In genomic region chr3:13842226-13842625, GRCh38 we compare ENCODE assay signal across 25 cellular contexts. TPM values are rescaled to one million over a fixed set of nuclear protein-coding genes. Genes with fewer than 3 reads are reported as not detected.
"Had no signal": no experiment of that assay in that cellular context is flagged by ENCODE, and none has a peak within 500 bp of the region (broad histone marks: within the 10 kb centered on the region; RNA-seq: fewer than 3 reads in every experiment).

No MANE protein-coding gene starts in this region.

- ATAC-seq: naive thymus-derived CD4-positive, alpha-beta T cell; natural killer cell; psoas muscle; right cardiac atrium; sciatic nerve; stimulated activated memory B cell treated with anti-CD40 and anti-IgM and Interleukin-4, amounts not matched to agents 10 μg/mL and 1 μg/mL and 100 μg/mL, for 72 hours had no signal

- H3K4me3 ChIP-seq: neural progenitor cell, ovary, psoas muscle, skin epidermis, smooth muscle cell, stomach, thoracic aorta, thyroid gland, transverse colon, upper lobe of left lung, vagina had no signal

- H3K27ac ChIP-seq: neural progenitor cell, ovary, parathyroid adenoma, psoas muscle, skin epidermis, stomach, thoracic aorta, thyroid gland, transverse colon, upper lobe of left lung, vagina had no signal

- H3K9ac ChIP-seq: neural progenitor cell, parathyroid adenoma had no signal

- H2AFZ ChIP-seq: neural progenitor cell, parathyroid adenoma had no signal

- H3K4me2 ChIP-seq: neural progenitor cell, smooth muscle cell had no signal

- DNase-seq: naive thymus-derived CD4-positive, alpha-beta T cell; natural killer cell; occipital lobe; ovary; psoas muscle; right cardiac atrium; stimulated activated CD4-positive, alpha-beta T cell treated with anti-CD3 and anti-CD28 coated beads, Interleukin-1b, Interleukin-23, amount 100 ng/mL, for 48 hours; stimulated activated CD4-positive, alpha-beta T cell treated with anti-CD3 and anti-CD28 coated beads, Interleukin-4, amount 100 ng/mL, for 1 hour; stimulated activated CD4-positive, alpha-beta T cell treated with anti-CD3 and anti-CD28 coated beads, Interleukin-4, amount 100 ng/mL, for 4 hours; stimulated activated CD8-positive, alpha-beta memory T cell treated with anti-CD3 and anti-CD28 coated beads, Interleukin-4, amount 100 ng/mL, for 48 hours; stimulated activated naive CD4-positive, alpha-beta T cell treated with Interleukin-2 at 50 U/mL for 16 hours; stomach; thyroid gland; transverse colon; upper lobe of left lung had no signal

- H3K36me3 ChIP-seq: neural progenitor cell, ovary, stomach, thoracic aorta, thyroid gland, transverse colon, upper lobe of left lung, vagina had no signal

- H3K27me3 ChIP-seq: neural progenitor cell, ovary, thyroid gland, transverse colon, upper lobe of left lung, vagina had no signal

- H3K9me3 ChIP-seq: ovary, psoas muscle, stomach, thoracic aorta, thyroid gland, transverse colon, upper lobe of left lung, vagina had no signal

- H3K4me1 ChIP-seq: neural progenitor cell, parathyroid adenoma, psoas muscle, stomach, thyroid gland, transverse colon, upper lobe of left lung, vagina had no signal

- H3K79me2 ChIP-seq: parathyroid adenoma had no signal

RNA-seq across cellular contexts. Expression of gene WNT7A, which starts 37.6 kb away (rescaled TPM):
- total RNA-seq: osteoblast, progenitor cell of endocrine pancreas, psoas muscle, right cardiac atrium, sciatic nerve, stomach, thoracic aorta, thyroid gland, transverse colon, vagina had no signal
- polyA plus RNA-seq: ovary, right cardiac atrium had no signal
